ENCODE assay signal across 21 cellular contexts in the genomic region with DNA sequence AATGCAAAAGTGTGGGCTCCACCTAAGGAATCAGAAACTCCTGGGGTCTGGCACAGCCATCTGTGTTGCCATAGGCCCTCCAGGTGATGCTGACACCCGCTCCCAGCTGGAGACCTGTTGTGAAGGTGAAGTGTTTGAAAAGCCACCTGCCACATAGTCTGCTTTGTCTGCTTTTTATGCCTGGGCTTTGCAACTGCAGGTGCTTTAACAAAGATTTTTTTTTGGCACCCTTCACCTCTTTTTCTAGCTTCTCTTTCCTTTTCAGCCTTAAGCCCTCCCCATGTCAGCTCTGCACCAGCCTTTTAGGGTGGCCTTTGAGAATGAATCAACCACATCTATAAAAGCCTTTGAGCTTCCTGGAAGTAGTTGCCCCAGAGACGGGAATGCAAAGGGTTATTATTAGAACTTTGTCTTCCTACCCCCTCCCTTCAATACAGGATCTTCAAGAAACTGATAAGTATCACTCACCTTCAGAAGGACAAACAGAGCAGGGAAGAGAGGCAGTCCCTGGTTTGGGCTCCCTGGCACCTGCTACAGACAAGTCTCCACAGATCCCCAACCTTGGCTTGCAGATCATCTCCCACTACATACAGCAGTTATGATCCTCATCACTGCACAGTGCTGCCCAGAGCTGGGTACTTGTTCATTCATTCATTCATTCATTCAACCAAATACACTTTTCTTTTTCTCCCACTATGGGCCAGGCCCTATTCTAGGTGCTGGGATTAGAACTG. TPM values are rescaled to one million over a fixed set of nuclear protein-coding genes. Genes with fewer than 3 reads are reported as not detected.
A peak's percentile ranks its signal among the peaks of the same experiment; 100 is the strongest.
DNase-seq lines count a peak whose midpoint lies in the region; ATAC-seq and TF ChIP-seq lines count a peak whose summit lies in the region.
"Had no signal": no experiment of that assay in that cellular context is flagged by ENCODE, and none has a peak within 500 bp of the region (broad histone marks: within the 10 kb centered on the region; RNA-seq: fewer than 3 reads in every experiment).

No MANE protein-coding gene starts in this region.

- H3K27me3 Mint-ChIP-seq in activated CD4-positive, alpha-beta T cell treated with anti-CD3 and anti-CD28 coated beads, Interleukin-2, amount 10 ng/mL, durations not matched to agents 24 days and 14 days, result peaks cover 11% of the 10 kb centered on the region
- H3K27me3 Mint-ChIP-seq in neural progenitor cell (ENCODE audit: insufficient read depth, low read depth), result peaks cover 15% of the 10 kb centered on the region

- no peak overlapping the region for H3K27ac Mint-ChIP-seq in activated CD4-positive, alpha-beta T cell treated with anti-CD3 and anti-CD28 coated beads, Interleukin-2, amount 10 ng/mL, durations not matched to agents 24 days and 14 days
- no peak overlapping the region for H3K27ac Mint-ChIP-seq in neural progenitor cell
- H3K27ac Mint-ChIP-seq: activated T-cell treated with anti-CD3 and anti-CD28 coated beads, Interleukin-2, amount 50 U/mL, for 24 hours had no signal

- H3K9me3 Mint-ChIP-seq in activated CD4-positive, alpha-beta T cell treated with anti-CD3 and anti-CD28 coated beads, Interleukin-2, amount 10 ng/mL, durations not matched to agents 24 days and 14 days, result no peaks in the 10 kb centered on the region
- H3K9me3 Mint-ChIP-seq in neural progenitor cell, result no peaks in the 10 kb centered on the region
- H3K9me3 Mint-ChIP-seq: activated T-cell treated with anti-CD3 and anti-CD28 coated beads, Interleukin-2, amount 50 U/mL, for 24 hours; CD14-positive monocyte had no signal

- no peak overlapping the region for H3K27ac ChIP-seq in neural progenitor cell
- H3K27ac ChIP-seq: foreskin keratinocyte, right lobe of liver, uterus had no signal

- peak overlapping the region; percentile 55 for H3K4me3 Mint-ChIP-seq in activated CD4-positive, alpha-beta T cell treated with anti-CD3 and anti-CD28 coated beads, Interleukin-2, amount 10 ng/mL, durations not matched to agents 24 days and 14 days
- H3K4me3 Mint-ChIP-seq in neural progenitor cell, result no peak overlapping the region
- H3K4me3 Mint-ChIP-seq: activated T-cell treated with anti-CD3 and anti-CD28 coated beads, Interleukin-2, amount 50 U/mL, for 24 hours had no signal

- H3F3A ChIP-seq in neural progenitor cell (ENCODE audit: low read depth), result no peaks in the 10 kb centered on the region

- no peaks in the 10 kb centered on the region for H3K79me2 ChIP-seq in neural progenitor cell (ENCODE audit: low read depth)

- H4K20me1 ChIP-seq in neural progenitor cell (ENCODE audit: low read depth), result no peaks in the 10 kb centered on the region

- no peak overlapping the region for H2AFZ ChIP-seq in neural progenitor cell (replicated peaks)

- H3K4me3 ChIP-seq in neural progenitor cell, result no peak overlapping the region
- H3K4me3 ChIP-seq: right lobe of liver, uterus had no signal

- no peaks in the 10 kb centered on the region for H3K36me3 ChIP-seq in neural progenitor cell
- H3K36me3 ChIP-seq: right lobe of liver, uterus had no signal

- no peak for ATAC-seq in HG02759 (IDR thresholded peaks at IDR 0.05; ENCODE audit: unreplicated experiment)
- ATAC-seq: foreskin keratinocyte, right lobe of liver had no signal

- H3K4me1 ChIP-seq in neural progenitor cell, result peaks cover 14% of the 10 kb centered on the region
- H3K4me1 ChIP-seq: foreskin keratinocyte, right lobe of liver, uterus had no signal

- no peaks in the 10 kb centered on the region for H3K36me3 Mint-ChIP-seq in activated CD4-positive, alpha-beta T cell treated with anti-CD3 and anti-CD28 coated beads, Interleukin-2, amount 10 ng/mL, durations not matched to agents 24 days and 14 days (ENCODE audit: low read depth)
- no peaks in the 10 kb centered on the region for H3K36me3 Mint-ChIP-seq in neural progenitor cell
- H3K36me3 Mint-ChIP-seq: CD14-positive monocyte had no signal

- peaks cover 16% of the 10 kb centered on the region for H3K27me3 ChIP-seq in neural progenitor cell
- H3K27me3 ChIP-seq: right lobe of liver, uterus had no signal

- H3K4me2 ChIP-seq in neural progenitor cell, result peak overlapping the region; percentile 13

- intact Hi-C loops in activated CD4-positive, alpha-beta T cell treated with anti-CD3 and anti-CD28 coated beads, Interleukin-2, amount 10 ng/mL, durations not matched to agents 24 days and 14 days (cut with micrococcal nuclease), result no loop called here

- no peak overlapping the region for H3K9ac ChIP-seq in neural progenitor cell

- H3K4me1 Mint-ChIP-seq in activated CD4-positive, alpha-beta T cell treated with anti-CD3 and anti-CD28 coated beads, Interleukin-2, amount 10 ng/mL, durations not matched to agents 24 days and 14 days, result peaks cover 15% of the 10 kb centered on the region
- peaks cover 15% of the 10 kb centered on the region for H3K4me1 Mint-ChIP-seq in neural progenitor cell

- DNase-seq in activated CD4-positive, alpha-beta T cell treated with anti-CD3 and anti-CD28 coated beads, Interleukin-2, amount 10 ng/mL, durations not matched to agents 24 days and 14 days, result peak; percentile 72
- no peak for DNase-seq in activated CD4-positive, alpha-beta T cell treated with anti-CD3 and anti-CD28 coated beads, Interleukin-2, amount 50 U/mL, for 48 hours
- DNase-seq in NCI-H1417 (lab: John Stamatoyannopoulos, UW) (peak; percentile 21 to 86 (median 60)), NCI-H774 (lab: John Stamatoyannopoulos, UW) (peak; percentile 62), neural progenitor cell (ENCODE audit: low spot score) (no peak)
- DNase-seq in activated effector memory CD4-positive, alpha-beta T cell treated with anti-CD3 and anti-CD28 coated beads, Interleukin-2, amount 50 U/mL, for 16 hours, result no peak
- no peak for DNase-seq in activated CD8-positive, alpha-beta memory T cell treated with anti-CD3 and anti-CD28 coated beads, Interleukin-2, amount 50 U/mL, for 48 hours
- DNase-seq: activated T-cell treated with anti-CD3 and anti-CD28 coated beads, Interleukin-2, amount 50 U/mL, for 24 hours; foreskin keratinocyte; GOT3; KG1; midbrain; NCI-H1930; nucleus accumbens; right lobe of liver; T-helper 9 cell; uterus had no signal

- no peaks in the 10 kb centered on the region for H3K9me3 ChIP-seq in neural progenitor cell (ENCODE audit: low read depth)
- H3K9me3 ChIP-seq: right lobe of liver, uterus had no signal

- no peak for TF ChIP-seq CTCF in neural progenitor cell (IDR thresholded peaks at IDR 0.05)

RNA-seq across cellular contexts. Expression of gene PVALB, which starts 8.1 kb away (rescaled TPM):
- not detected in 2 replicates for total RNA-seq in activated CD4-positive, alpha-beta T cell treated with anti-CD3 and anti-CD28 coated beads, Interleukin-2, amount 10 ng/mL, durations not matched to agents 24 days and 14 days
- not detected in 2 replicates for total RNA-seq in neural progenitor cell (ENCODE audit: low replicate concordance)
- total RNA-seq: endothelial cell of umbilical vein, foreskin keratinocyte, SK-MEL-5 had no signal

RNA-seq across cellular contexts. Expression of gene IFT27, which starts 32.9 kb away (rescaled TPM):
- total RNA-seq in activated CD4-positive, alpha-beta T cell treated with anti-CD3 and anti-CD28 coated beads, Interleukin-2, amount 10 ng/mL, durations not matched to agents 24 days and 14 days, result 26.3 and 28.5 TPM in 2 replicates
- total RNA-seq in neural progenitor cell (ENCODE audit: low replicate concordance), result 31.7 and 37.1 TPM in 2 replicates

RNA-seq across cellular contexts. Expression of gene NCF4, which starts 52.0 kb away (rescaled TPM):
- total RNA-seq in activated CD4-positive, alpha-beta T cell treated with anti-CD3 and anti-CD28 coated beads, Interleukin-2, amount 10 ng/mL, durations not matched to agents 24 days and 14 days, result 12.3 and 13.6 TPM in 2 replicates
- not detected in 2 replicates for total RNA-seq in neural progenitor cell (ENCODE audit: low replicate concordance)
- total RNA-seq: endothelial cell of umbilical vein, foreskin keratinocyte, SK-MEL-5 had no signal

Comparison
In these comparisons a context has a peak if more than half of its experiments do, and no peak if none do; other contexts are left out.
1. DNase-seq: peak in activated CD4-positive, alpha-beta T cell treated with anti-CD3 and anti-CD28 coated beads, Interleukin-2, amount 10 ng/mL, durations not matched to agents 24 days and 14 days (single experiment), NCI-H1417 (3 of 3) and NCI-H774 (single experiment); none in activated CD4-positive, alpha-beta T cell treated with anti-CD3 and anti-CD28 coated beads, Interleukin-2, amount 50 U/mL, for 48 hours (0 of 2), neural progenitor cell (single experiment), activated effector memory CD4-positive, alpha-beta T cell treated with anti-CD3 and anti-CD28 coated beads, Interleukin-2, amount 50 U/mL, for 16 hours (single experiment) and activated CD8-positive, alpha-beta memory T cell treated with anti-CD3 and anti-CD28 coated beads, Interleukin-2, amount 50 U/mL, for 48 hours (single experiment).
2. RNA of gene NCF4, which starts 52.0 kb away (total RNA-seq): 12.3 to 13.6 TPM in activated CD4-positive, alpha-beta T cell treated with anti-CD3 and anti-CD28 coated beads, Interleukin-2, amount 10 ng/mL, durations not matched to agents 24 days and 14 days; not detected in neural progenitor cell; every median in the first group is over 10 times any median in the second.